Comparison of ENCODE assay signal across 13 cellular contexts in the genomic region with DNA sequence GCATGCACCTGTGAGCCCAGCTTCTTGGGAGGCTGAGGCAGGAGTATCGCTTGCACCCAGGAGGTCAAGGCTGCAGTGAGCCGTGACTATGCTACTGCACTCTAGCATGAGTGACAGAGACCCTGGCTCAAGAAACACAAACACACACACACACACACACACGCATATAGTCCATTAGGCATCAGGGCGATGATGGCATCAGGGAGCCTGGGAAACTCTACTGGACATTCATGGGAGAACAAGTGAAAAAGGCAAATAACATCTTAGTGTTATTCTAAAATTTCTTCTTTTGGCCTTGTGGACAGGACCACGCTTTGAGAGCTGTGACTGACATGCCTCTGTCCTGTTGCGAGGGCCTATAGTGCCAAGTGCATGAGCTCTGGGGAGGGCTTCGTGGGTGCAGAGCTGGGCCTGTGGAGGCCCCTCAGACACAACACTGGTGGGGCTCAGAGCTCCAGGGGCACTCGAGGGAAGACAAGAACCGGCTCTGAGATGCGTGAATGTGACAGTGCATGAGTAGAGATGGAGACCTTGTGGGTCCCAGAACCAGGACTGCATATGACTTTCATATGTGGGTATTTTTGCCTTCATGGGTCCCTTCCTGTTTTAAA. TPM values are rescaled to one million over a fixed set of nuclear protein-coding genes. Genes with fewer than 3 reads are reported as not detected.
A peak's percentile ranks its signal among the peaks of the same experiment; 100 is the strongest.
DNase-seq lines count a peak whose midpoint lies in the region; ATAC-seq and TF ChIP-seq lines count a peak whose summit lies in the region.
"Had no signal": no experiment of that assay in that cellular context is flagged by ENCODE, and none has a peak within 500 bp of the region (broad histone marks: within the 10 kb centered on the region; RNA-seq: fewer than 3 reads in every experiment).

No MANE protein-coding gene starts in this region.

- POLR2A ChIA-PET in CD4-positive, alpha-beta T cell (lab: Charles Lee), result interaction anchor here (1.0 to 1.1 kb wide), 2 partner anchors 49 to 50 kb away, joined by 3 read pairs; no protein-coding TSS in a partner anchor

- H3K27ac Mint-ChIP-seq in CD4-positive, alpha-beta T cell, result peak overlapping the region; percentile 27
- no peak overlapping the region for H3K27ac Mint-ChIP-seq in osteocyte (ENCODE audit: unreplicated experiment)

- intact Hi-C loops in CD4-positive, alpha-beta T cell (cut with DNase I, micrococcal nuclease), result loop anchor here (10.0 kb wide), 2 partner anchors 46 to 454 kb away; a partner anchor contains a TSS

- H3K27ac ChIP-seq in CD4-positive, alpha-beta T cell (ENCODE audit: low read depth, low read length), result no peak overlapping the region

- H3K36me3 Mint-ChIP-seq in CD4-positive, alpha-beta T cell (ENCODE audit: low read depth), result peaks cover 14% of the 10 kb centered on the region
- H3K36me3 Mint-ChIP-seq in osteocyte (ENCODE audit: unreplicated experiment), result peaks cover 2% of the 10 kb centered on the region

- no peaks in the 10 kb centered on the region for H3K9me3 Mint-ChIP-seq in CD4-positive, alpha-beta T cell
- H3K9me3 Mint-ChIP-seq in osteocyte (ENCODE audit: unreplicated experiment), result no peaks in the 10 kb centered on the region

- CTCF ChIA-PET in CD4-positive, alpha-beta T cell (lab: Charles Lee), result interaction anchor here (1.4 kb wide), 1 partner anchor 107 kb away, joined by 4 read pairs; a partner anchor contains a TSS

- TF ChIP-seq CTCF in CD4-positive, alpha-beta T cell (IDR thresholded peaks at IDR 0.05), result no peak
- TF ChIP-seq CTCF in GM20000 (IDR thresholded peaks at IDR 0.05; ENCODE audit: extremely low read depth, missing control alignments) (no peak), osteocyte (IDR thresholded peaks at IDR 0.05) (no peak), GM13977 (IDR thresholded peaks at IDR 0.05; ENCODE audit: extremely low read depth, insufficient read depth, missing control alignments) (no peak)

- no peak for ATAC-seq in CD4-positive, alpha-beta T cell (ENCODE audit: poor library complexity)

- DNase-seq in CD4-positive, alpha-beta T cell, result peak in 1 of 10 experiments; percentile 32
- DNase-seq in GM20000 (ENCODE audit: low spot score), result peak; percentile 1
- peak; percentile 8 for DNase-seq in activated naive CD4-positive, alpha-beta T cell treated with anti-CD3 and anti-CD28 coated beads, Interleukin-2, amount 50 U/mL, for 16 hours
- DNase-seq in osteocyte (ENCODE audit: extremely low spot score, unreplicated experiment), result peak; percentile 74
- DNase-seq in GM13977 (ENCODE audit: low spot score), result no peak
- no peak for DNase-seq in DMS 273 (lab: John Stamatoyannopoulos, UW; ENCODE audit: unreplicated experiment)
- DNase-seq in NCI-H1417 treated with DMSO at 0.1 percent for 48 hours (lab: John Stamatoyannopoulos, UW), result no peak
- DNase-seq: activated CD4-positive, alpha-beta T cell treated with anti-CD3 and anti-CD28 coated beads, Interleukin-2, amount 50 U/mL, for 48 hours; anterior cingulate cortex; NCI-H2171; retina had no signal

- H3K4me3 Mint-ChIP-seq in CD4-positive, alpha-beta T cell, result no peak overlapping the region
- H3K4me3 Mint-ChIP-seq in osteocyte (ENCODE audit: unreplicated experiment), result no peak overlapping the region

- in situ Hi-C loops in GM13977 (cut with MboI; ENCODE audit: low pct_unique_long_range_greater_than_20kb, low sequenced_read_pairs, unreplicated experiment), result no loop called here

- no peaks in the 10 kb centered on the region for H3K27me3 Mint-ChIP-seq in CD4-positive, alpha-beta T cell
- H3K27me3 Mint-ChIP-seq in osteocyte (ENCODE audit: unreplicated experiment), result peaks cover 3% of the 10 kb centered on the region

- H3K9me3 ChIP-seq in CD4-positive, alpha-beta T cell (ENCODE audit: control insufficient read depth, low read length), result no peaks in the 10 kb centered on the region

- peaks cover 29% of the 10 kb centered on the region for H3K4me1 Mint-ChIP-seq in CD4-positive, alpha-beta T cell (ENCODE audit: low read depth)
- H3K4me1 Mint-ChIP-seq in osteocyte (ENCODE audit: unreplicated experiment), result peaks cover 11% of the 10 kb centered on the region

- no peaks in the 10 kb centered on the region for H3K27me3 ChIP-seq in CD4-positive, alpha-beta T cell (ENCODE audit: control insufficient read depth, insufficient read depth, low read length)
- H3K27me3 ChIP-seq: dorsolateral prefrontal cortex had no signal

RNA-seq across cellular contexts. Expression of a gene that starts 8.0 kb away (rescaled TPM):
- total RNA-seq in CD4-positive, alpha-beta T cell, result 100 to 1,000 TPM; 335 to 344 TPM
- 112 and 115 TPM in 2 replicates for total RNA-seq in osteocyte

RNA-seq across cellular contexts. Expression of a gene that starts 12.0 kb away (rescaled TPM):
- total RNA-seq in CD4-positive, alpha-beta T cell, result 10 to 100 TPM; 45.0 to 47.9 TPM
- total RNA-seq in osteocyte, result 0.29 and 0.83 TPM in 2 replicates

RNA-seq across cellular contexts. Expression of a gene that starts 21.5 kb away (rescaled TPM):
- total RNA-seq in CD4-positive, alpha-beta T cell, result 1 to 10 TPM; 1.5 to 1.6 TPM
- 0.68 TPM in 1 of 2 replicates, not detected in the other for total RNA-seq in osteocyte

RNA-seq across cellular contexts. Expression of a gene that starts 31.2 kb away (rescaled TPM):
- total RNA-seq in CD4-positive, alpha-beta T cell, result not detected
- not detected in 2 replicates for total RNA-seq in osteocyte

RNA-seq across cellular contexts. Expression of a gene that starts 32.3 kb away (rescaled TPM):
- total RNA-seq in CD4-positive, alpha-beta T cell, result not detected
- total RNA-seq in osteocyte, result not detected in 2 replicates
- total RNA-seq: T-helper 1 cell treated with Interleukin-12 subunit alpha and Interleukin-12 subunit beta and Interleukin-4 antibody, amounts not matched to agents 30 ng/mL and 1 ng/mL, for 36 hours had no signal

Comparison
In these comparisons a context has a peak if more than half of its experiments do, and no peak if none do; other contexts are left out.
1. DNase-seq: peak in GM20000 (single experiment), activated naive CD4-positive, alpha-beta T cell treated with anti-CD3 and anti-CD28 coated beads, Interleukin-2, amount 50 U/mL, for 16 hours (single experiment) and osteocyte (single experiment); none in GM13977 (single experiment), DMS 273 (single experiment) and NCI-H1417 treated with DMSO at 0.1 percent for 48 hours (single experiment).
2. RNA of a gene that starts 12.0 kb away (total RNA-seq): 45.0 to 47.9 TPM in CD4-positive, alpha-beta T cell; 0.29 to 0.83 TPM in osteocyte; every median in the first group is over 10 times any median in the second.